In the genomic region with DNA sequence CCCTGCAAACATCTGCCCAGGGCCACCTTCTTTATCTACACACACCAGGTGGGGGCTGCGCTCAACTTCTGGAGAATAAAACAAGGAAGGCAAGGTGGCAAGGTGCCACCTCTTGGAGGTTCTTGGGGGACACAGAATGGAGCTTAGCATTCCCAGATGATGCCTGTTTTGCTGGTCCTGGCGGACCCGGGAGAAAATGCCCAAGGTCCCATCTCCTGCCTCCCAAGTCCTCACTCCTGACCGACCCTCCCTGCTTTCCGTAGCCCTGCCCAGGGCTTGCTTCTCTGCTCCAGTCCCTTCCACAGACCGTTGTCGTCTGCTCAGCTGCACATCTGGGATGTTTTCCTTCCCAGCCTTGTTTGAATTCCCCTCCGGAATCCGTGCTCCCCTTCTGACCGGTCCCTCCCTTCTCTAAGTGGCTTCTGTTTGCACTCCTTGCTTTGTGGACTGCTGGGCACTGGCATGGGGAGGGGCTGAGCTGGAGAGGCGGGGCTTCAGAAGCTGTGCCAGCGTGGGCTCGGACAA, we compare ENCODE assay signal across 8 cellular contexts. TPM values are rescaled to one million over a fixed set of nuclear protein-coding genes. Genes with fewer than 3 reads are reported as not detected.
DNase-seq lines count a peak whose midpoint lies in the region; ATAC-seq, FAIRE-seq and TF ChIP-seq lines count a peak whose summit lies in the region.

No MANE protein-coding gene starts in this region.

- no peak for TF ChIP-seq CTCF in tibial artery (IDR thresholded peaks at IDR 0.05)

- no peak for FAIRE-seq in GM19239 (lab: Jason Lieb, UNC)

- intact Hi-C loops in tibial artery (cut with DNase I; ENCODE audit: low total_unique reads), result no loop called here

- peaks cover 3% of the 10 kb centered on the region for H3K36me3 Mint-ChIP-seq in activated CD8-positive, alpha-beta memory T cell treated with anti-CD3 and anti-CD28 coated beads, Interleukin-2, amount 10 ng/mL, durations not matched to agents 7 days and 5 days

- peaks cover 0 to 24% (median 20%) of the 10 kb centered on the region in 4 donors for H3K4me1 ChIP-seq in tibial artery

- CTCF ChIA-PET in activated CD8-positive, alpha-beta memory T cell treated with anti-CD3 and anti-CD28 coated beads, Interleukin-2, amount 10 ng/mL, durations not matched to agents 7 days and 5 days (lab: Charles Lee), result interaction anchor here (1.3 to 3.1 kb wide), 4 partner anchors 12 to 48 kb away, joined by 3 to 16 read pairs (median 4); a partner anchor contains a TSS

- no peak for ATAC-seq in activated CD8-positive, alpha-beta memory T cell treated with anti-CD3 and anti-CD28 coated beads, Interleukin-2, amount 10 ng/mL, durations not matched to agents 7 days and 5 days

- H3K9me3 ChIP-seq in tibial artery, result no peaks in the 10 kb centered on the region

- peak overlapping the region; percentile 71 for H3K4me3 Mint-ChIP-seq in activated CD8-positive, alpha-beta memory T cell treated with anti-CD3 and anti-CD28 coated beads, Interleukin-2, amount 10 ng/mL, durations not matched to agents 7 days and 5 days

- peak overlapping the region; percentile 37 to 49 for H3K4me3 ChIP-seq in tibial artery

- no peak overlapping the region for H3K27ac ChIP-seq in tibial artery

- H3K36me3 ChIP-seq in tibial artery, result no peaks in the 10 kb centered on the region

- DNase-seq in activated CD8-positive, alpha-beta memory T cell treated with anti-CD3 and anti-CD28 coated beads, Interleukin-2, amount 10 ng/mL, durations not matched to agents 7 days and 5 days, result no peak
- no peak for DNase-seq in activated CD8-positive, alpha-beta memory T cell treated with anti-CD3 and anti-CD28 coated beads, Interleukin-2, amount 50 U/mL, for 48 hours
- peak; percentile 20 for DNase-seq in amniotic epithelial cell (ENCODE audit: low read depth)
- peak; percentile 33 for DNase-seq in kidney tubule cell (ENCODE audit: low spot score)
- DNase-seq in tibial artery, result no peak
- no peak for DNase-seq in GM19239 (ENCODE audit: insufficient read length, low spot score)
- DNase-seq in SK-N-DZ (ENCODE audit: low spot score), result no peak
- DNase-seq in activated CD8-positive, alpha-beta memory T cell treated with anti-CD3 and anti-CD28 coated beads, Interleukin-2, amount 50 U/mL, for 4 hours, result no peak

- no peak overlapping the region for H3K27ac Mint-ChIP-seq in activated CD8-positive, alpha-beta memory T cell treated with anti-CD3 and anti-CD28 coated beads, Interleukin-2, amount 10 ng/mL, durations not matched to agents 7 days and 5 days

- peaks cover 55% of the 10 kb centered on the region for H3K4me1 Mint-ChIP-seq in activated CD8-positive, alpha-beta memory T cell treated with anti-CD3 and anti-CD28 coated beads, Interleukin-2, amount 10 ng/mL, durations not matched to agents 7 days and 5 days

- no peaks in the 10 kb centered on the region for H3K27me3 Mint-ChIP-seq in activated CD8-positive, alpha-beta memory T cell treated with anti-CD3 and anti-CD28 coated beads, Interleukin-2, amount 10 ng/mL, durations not matched to agents 7 days and 5 days

- peaks cover 0 to 10% of the 10 kb centered on the region in 2 donors for H3K27me3 ChIP-seq in tibial artery

- no peaks in the 10 kb centered on the region for H3K9me3 Mint-ChIP-seq in activated CD8-positive, alpha-beta memory T cell treated with anti-CD3 and anti-CD28 coated beads, Interleukin-2, amount 10 ng/mL, durations not matched to agents 7 days and 5 days (ENCODE audit: low read depth)

RNA-seq across cellular contexts. Expression of a gene that starts 13.1 kb away (rescaled TPM):
- total RNA-seq in activated CD8-positive, alpha-beta memory T cell treated with anti-CD3 and anti-CD28 coated beads, Interleukin-2, amount 10 ng/mL, durations not matched to agents 7 days and 5 days, result 10 to 100 TPM; 44.9 to 71.3 TPM
- not detected in 2 replicates for polyA plus RNA-seq in SK-N-DZ (2014; cell fraction: cytosol; rRNA removed)
- polyA plus RNA-seq in SK-N-DZ (2014; cell fraction: nucleus; rRNA removed), result 0.06 TPM in 1 of 2 replicates, not detected in the other

RNA-seq across cellular contexts. Expression of a gene that starts 54.2 kb away (rescaled TPM):
- 10 to 100 TPM; 70.9 to 74.4 TPM for total RNA-seq in activated CD8-positive, alpha-beta memory T cell treated with anti-CD3 and anti-CD28 coated beads, Interleukin-2, amount 10 ng/mL, durations not matched to agents 7 days and 5 days
- 28.7 and 29.1 TPM in 2 replicates for polyA plus RNA-seq in SK-N-DZ (2014; cell fraction: cytosol; rRNA removed)
- 28.0 and 29.4 TPM in 2 replicates for polyA plus RNA-seq in SK-N-DZ (2014; cell fraction: nucleus; rRNA removed)

Comparison
In these comparisons a context has a peak if more than half of its experiments do, and no peak if none do; other contexts are left out.
1. DNase-seq: peak in amniotic epithelial cell (single experiment) and kidney tubule cell (single experiment); none in activated CD8-positive, alpha-beta memory T cell treated with anti-CD3 and anti-CD28 coated beads, Interleukin-2, amount 10 ng/mL, durations not matched to agents 7 days and 5 days (single experiment), activated CD8-positive, alpha-beta memory T cell treated with anti-CD3 and anti-CD28 coated beads, Interleukin-2, amount 50 U/mL, for 48 hours (single experiment), tibial artery (0 of 2), GM19239 (single experiment), SK-N-DZ (single experiment) and activated CD8-positive, alpha-beta memory T cell treated with anti-CD3 and anti-CD28 coated beads, Interleukin-2, amount 50 U/mL, for 4 hours (single experiment).